8 cellular contexts compared by ENCODE assay signal in genomic region chr15:85010472-85011209, GRCh38. TPM values are rescaled to one million over a fixed set of nuclear protein-coding genes. Genes with fewer than 3 reads are reported as not detected.
DNase-seq lines count a peak whose midpoint lies in the region; ATAC-seq and TF ChIP-seq lines count a peak whose summit lies in the region.

No MANE protein-coding gene starts in this region.

- intact Hi-C loops in prostate gland (cut with DNase I) = no loop called here

- H3K4me3 Mint-ChIP-seq in stimulated activated naive CD8-positive, alpha-beta T cell treated with anti-CD3 and anti-CD28 coated beads, Interleukin-15, amount 100 ng/mL, for 72 hours = no peak overlapping the region

- peak overlapping the region in 1 of 2 donors; percentile 3 for H3K27ac Mint-ChIP-seq in stimulated activated naive CD8-positive, alpha-beta T cell treated with anti-CD3 and anti-CD28 coated beads, Interleukin-15, amount 100 ng/mL, for 72 hours

- DNase-seq in NCI-H1436 treated with DMSO at 0.1 percent for 48 hours (lab: John Stamatoyannopoulos, UW) = peak; percentile 13
- DNase-seq in fibroblast of peridontal ligament (ENCODE audit: extremely low read depth) = peak; percentile 29
- DNase-seq in prostate gland (ENCODE audit: low spot score) = no peak
- DNase-seq in activated CD4-positive, alpha-beta T cell treated with anti-CD3 and anti-CD28 coated beads for 1 hour = no peak
- no peak for DNase-seq in Ammon's horn (ENCODE audit: low spot score)
- DNase-seq in stimulated activated naive CD8-positive, alpha-beta T cell treated with anti-CD3 and anti-CD28 coated beads, Interleukin-15, amount 100 ng/mL, for 72 hours = no peak
- DNase-seq in HUDEP-2 (lab: John Stamatoyannopoulos, UW; ENCODE audit: unreplicated experiment in 76 of 76) = no peak

- H3K4me2 ChIP-seq in DOHH2 (ENCODE audit: low read length) = peak overlapping the region; percentile 59

- H3K79me2 ChIP-seq in DOHH2 (ENCODE audit: control insufficient read depth, low read length) = peaks cover 55% of the 10 kb centered on the region

- peak overlapping the region; percentile 63 for H3K27ac ChIP-seq in DOHH2 (ENCODE audit: low read depth, low read length)
- H3K27ac ChIP-seq in prostate gland = peak overlapping the region; percentile 19 to 42

- H3K4me3 ChIP-seq in DOHH2 (ENCODE audit: low read length) (peak overlapping the region; percentile 46), prostate gland (no peak overlapping the region)

- ATAC-seq in stimulated activated naive CD8-positive, alpha-beta T cell treated with anti-CD3 and anti-CD28 coated beads, Interleukin-15, amount 100 ng/mL, for 72 hours = no peak

- no peaks in the 10 kb centered on the region for H4K20me1 ChIP-seq in DOHH2 (ENCODE audit: control insufficient read depth, insufficient read depth, low read depth, low read length)

- TF ChIP-seq POLR2A in prostate gland (IDR thresholded peaks at IDR 0.05) = no peak

- H3K9me2 ChIP-seq in DOHH2 (replicated peaks; ENCODE audit: control insufficient read depth, low read length) = no peaks in the 10 kb centered on the region

- H3K4me1 ChIP-seq in DOHH2 (ENCODE audit: control insufficient read depth, low read length) (peaks cover 61% of the 10 kb centered on the region), prostate gland (replicated peaks) (no peaks in the 10 kb centered on the region)

- peaks cover 0 to 4% of the 10 kb centered on the region in 2 donors for H3K9me3 Mint-ChIP-seq in stimulated activated naive CD8-positive, alpha-beta T cell treated with anti-CD3 and anti-CD28 coated beads, Interleukin-15, amount 100 ng/mL, for 72 hours

- peaks cover 31% of the 10 kb centered on the region for H3K4me1 Mint-ChIP-seq in stimulated activated naive CD8-positive, alpha-beta T cell treated with anti-CD3 and anti-CD28 coated beads, Interleukin-15, amount 100 ng/mL, for 72 hours

- peak; percentile 45 for TF ChIP-seq CTCF in DOHH2 (IDR thresholded peaks at IDR 0.05; ENCODE audit: low read depth, low read length, poor library complexity, severe bottlenecking)
- TF ChIP-seq CTCF in prostate gland (IDR thresholded peaks at IDR 0.05) = peak in 1 of 4 experiments; percentile 54

- WGBS in prostate gland = 9% methylated on average over 4 of the region's 4 CpGs

- H3K36me3 ChIP-seq in DOHH2 (ENCODE audit: control insufficient read depth, low read length) (no peaks in the 10 kb centered on the region), prostate gland (no peaks in the 10 kb centered on the region)

- H3F3A ChIP-seq in DOHH2 (ENCODE audit: control insufficient read depth, insufficient read depth) = peaks cover 11% of the 10 kb centered on the region

- no peaks in the 10 kb centered on the region for H3K27me3 Mint-ChIP-seq in stimulated activated naive CD8-positive, alpha-beta T cell treated with anti-CD3 and anti-CD28 coated beads, Interleukin-15, amount 100 ng/mL, for 72 hours

- H3K9me3 ChIP-seq in DOHH2 (ENCODE audit: control insufficient read depth, insufficient read depth, low read length) (no peaks in the 10 kb centered on the region), prostate gland (no peaks in the 10 kb centered on the region)

- H3K27me3 ChIP-seq in DOHH2 (ENCODE audit: control insufficient read depth, low read length) = no peaks in the 10 kb centered on the region
- H3K27me3 ChIP-seq in prostate gland (replicated peaks; ENCODE audit: insufficient read depth) = no peaks in the 10 kb centered on the region

RNA-seq across cellular contexts. Expression of gene PDE8A, which starts 29.0 kb away (rescaled TPM):
- total RNA-seq in prostate gland = 10 to 100 TPM; 28.3 to 52.7 TPM

Comparison
In these comparisons a context has a peak if more than half of its experiments do, and no peak if none do; other contexts are left out.
1. DNase-seq: peak in NCI-H1436 treated with DMSO at 0.1 percent for 48 hours (single experiment) and fibroblast of peridontal ligament (single experiment); none in prostate gland (single experiment), activated CD4-positive, alpha-beta T cell treated with anti-CD3 and anti-CD28 coated beads for 1 hour (single experiment), Ammon's horn (single experiment), stimulated activated naive CD8-positive, alpha-beta T cell treated with anti-CD3 and anti-CD28 coated beads, Interleukin-15, amount 100 ng/mL, for 72 hours (0 of 2) and HUDEP-2 (0 of 76).